In genomic region chr5:136712628-136713027, GRCh38 we compare ENCODE assay signal across 35 cellular contexts.
"Had no signal": no experiment of that assay in that cellular context is flagged by ENCODE, and none has a peak within 500 bp of the region (broad histone marks: within the 10 kb centered on the region; RNA-seq: fewer than 3 reads in every experiment).

No MANE protein-coding gene starts in this region.

- H3K36me3 ChIP-seq: MG63 had no signal

- DNase-seq: Karpas-422, Kasumi-1, MG63, MM.1S, MV-4-11, NCI-H1048, NCI-H1092, NCI-H1092 treated with DMSO at 0.1 percent for 48 hours, NCI-H1105, NCI-H1105 treated with DMSO at 0.1 percent for 48 hours, NCI-H1417, NCI-H1417 treated with DMSO at 0.1 percent for 48 hours, NCI-H1436, NCI-H1436 treated with DMSO at 0.1 percent for 48 hours, NCI-H146, NCI-H1694, NCI-H1694 treated with DMSO at 0.1 percent for 48 hours, NCI-H187, NCI-H187 treated with DMSO at 0.1 percent for 48 hours, NCI-H1930, NCI-H2029, NCI-H2029 treated with DMSO at 0.1 percent for 48 hours, NCI-H2081, NCI-H2081 treated with DMSO at 0.1 percent for 48 hours, NCI-H2107, NCI-H2171, NCI-H2171 treated with DMSO at 0.1 percent for 48 hours, NCI-H2227 treated with DMSO at 0.1 percent for 48 hours, NCI-H226, NCI-H345, NCI-H446, NCI-H446 treated with DMSO at 0.1 percent for 48 hours, NCI-H510A, NCI-H510A treated with DMSO at 0.1 percent for 48 hours had no signal

- H3K9me3 ChIP-seq: MG63 had no signal

- H3K9ac ChIP-seq: KMS-11 had no signal

- H3K4me2 ChIP-seq: KMS-11 had no signal

- H3K4me3 ChIP-seq: MG63 had no signal

- H3K27ac ChIP-seq: KMS-11 had no signal
